1 cellular context compared by ENCODE assay signal in the genomic region with DNA sequence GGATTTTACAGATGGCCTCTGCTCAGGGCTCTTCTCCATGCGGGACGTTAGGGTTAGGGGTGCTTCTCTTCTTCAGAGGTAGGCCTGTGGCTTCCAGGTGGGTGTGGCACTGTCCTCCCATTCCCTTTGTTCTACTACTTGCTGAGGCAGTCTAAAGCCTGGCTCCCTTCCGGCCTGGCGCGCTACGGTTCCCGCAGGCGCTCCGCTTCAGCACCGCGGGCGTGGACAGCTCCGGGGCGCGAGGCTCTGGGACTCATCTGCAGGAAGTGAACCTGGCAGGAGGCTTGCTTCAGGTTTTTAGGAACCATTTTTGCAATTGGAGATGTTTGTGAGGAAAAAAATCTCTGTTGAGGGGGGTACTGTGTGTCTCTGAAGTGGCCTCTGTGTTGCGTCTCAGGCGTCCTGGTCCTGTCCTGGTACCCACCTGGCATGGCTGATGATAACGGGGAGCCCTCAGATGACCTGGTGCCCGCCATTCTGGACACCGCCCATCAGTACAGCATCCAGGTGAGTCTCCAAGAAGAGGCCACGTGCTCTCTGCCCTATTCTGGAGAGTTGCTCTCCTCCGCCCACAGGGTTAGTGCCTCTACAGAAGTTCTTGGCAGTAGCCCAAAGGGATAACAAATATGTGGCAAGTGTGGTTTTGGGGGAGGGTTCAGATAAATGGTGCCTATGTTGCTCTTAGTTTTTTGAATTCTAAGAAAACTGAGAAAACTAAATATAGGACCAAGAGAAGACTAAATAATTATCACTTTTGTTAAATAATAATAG.
A peak's percentile ranks its signal among the peaks of the same experiment; 100 is the strongest.
TF ChIP-seq lines count a peak whose summit lies in the region.

No MANE protein-coding gene starts in this region.

TF ChIP-seq in WTC11, 78 proteins besides CTCF, POLR2A, EP300 and RAD21 (continued from another document and continues in another):
- TF ChIP-seq, protein P1, sequence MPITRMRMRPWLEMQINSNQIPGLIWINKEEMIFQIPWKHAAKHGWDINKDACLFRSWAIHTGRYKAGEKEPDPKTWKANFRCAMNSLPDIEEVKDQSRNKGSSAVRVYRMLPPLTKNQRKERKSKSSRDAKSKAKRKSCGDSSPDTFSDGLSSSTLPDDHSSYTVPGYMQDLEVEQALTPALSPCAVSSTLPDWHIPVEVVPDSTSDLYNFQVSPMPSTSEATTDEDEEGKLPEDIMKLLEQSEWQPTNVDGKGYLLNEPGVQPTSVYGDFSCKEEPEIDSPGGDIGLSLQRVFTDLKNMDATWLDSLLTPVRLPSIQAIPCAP (CRISPR knock-in tag; IDR thresholded peaks at IDR 0.05) = peak; percentile 68; the same call in 1 of the 2 replicates
- no peak for TF ChIP-seq AR (CRISPR knock-in tag; IDR thresholded peaks at IDR 0.05)
- TF ChIP-seq GABPB1 (CRISPR knock-in tag; IDR thresholded peaks at IDR 0.05) = no peak
- peak; percentile 96 for TF ChIP-seq JUN (CRISPR knock-in tag; IDR thresholded peaks at IDR 0.05)
- TF ChIP-seq, protein P2, sequence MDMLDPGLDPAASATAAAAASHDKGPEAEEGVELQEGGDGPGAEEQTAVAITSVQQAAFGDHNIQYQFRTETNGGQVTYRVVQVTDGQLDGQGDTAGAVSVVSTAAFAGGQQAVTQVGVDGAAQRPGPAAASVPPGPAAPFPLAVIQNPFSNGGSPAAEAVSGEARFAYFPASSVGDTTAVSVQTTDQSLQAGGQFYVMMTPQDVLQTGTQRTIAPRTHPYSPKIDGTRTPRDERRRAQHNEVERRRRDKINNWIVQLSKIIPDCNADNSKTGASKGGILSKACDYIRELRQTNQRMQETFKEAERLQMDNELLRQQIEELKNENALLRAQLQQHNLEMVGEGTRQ (CRISPR knock-in tag; IDR thresholded peaks at IDR 0.05) = no peak; the same call in 1 of the 2 replicates
- TF ChIP-seq RORB (CRISPR knock-in tag; IDR thresholded peaks at IDR 0.05) = no peak
- peak; percentile 93; the same call in 1 of the 2 replicates for TF ChIP-seq CREB1 (CRISPR knock-in tag; IDR thresholded peaks at IDR 0.05)
- TF ChIP-seq ZNF425 (CRISPR knock-in tag; conservative IDR thresholded peaks at IDR 0.05) = no peak
- TF ChIP-seq TCF7 (CRISPR knock-in tag; IDR thresholded peaks at IDR 0.05; ENCODE audit: low read depth) = peak; percentile 89; the same call in 1 of the 2 replicates
- TF ChIP-seq TEAD4 (CRISPR knock-in tag; IDR thresholded peaks at IDR 0.05) = peak; percentile 94
- TF ChIP-seq ZSCAN18 (CRISPR knock-in tag; IDR thresholded peaks at IDR 0.05) = no peak
- no peak for TF ChIP-seq NR3C1 (CRISPR knock-in tag; conservative IDR thresholded peaks at IDR 0.05; ENCODE audit: low read depth)
- no peak for TF ChIP-seq OVOL2 (CRISPR knock-in tag; IDR thresholded peaks at IDR 0.05; ENCODE audit: borderline replicate concordance)
- no peak for TF ChIP-seq CBFB (CRISPR knock-in tag; IDR thresholded peaks at IDR 0.05; ENCODE audit: low read depth)
- no peak for TF ChIP-seq PRRX2 (CRISPR knock-in tag; IDR thresholded peaks at IDR 0.05)
- TF ChIP-seq ZNF416 (CRISPR knock-in tag; IDR thresholded peaks at IDR 0.05) = no peak
- TF ChIP-seq GTF2I (CRISPR knock-in tag; conservative IDR thresholded peaks at IDR 0.05) = no peak
- peak; percentile 57; the same call in 1 of the 2 replicates for TF ChIP-seq NR1H2 (CRISPR knock-in tag; IDR thresholded peaks at IDR 0.05)
- peak; percentile 92 for TF ChIP-seq ETV6 (CRISPR knock-in tag; IDR thresholded peaks at IDR 0.05)
- peak; percentile 95 for TF ChIP-seq ZNF281 (CRISPR knock-in tag; IDR thresholded peaks at IDR 0.05)
- peak; percentile 96 for TF ChIP-seq ZNF219 (CRISPR knock-in tag; IDR thresholded peaks at IDR 0.05; ENCODE audit: borderline replicate concordance)
- TF ChIP-seq IRF2 (CRISPR knock-in tag; IDR thresholded peaks at IDR 0.05; ENCODE audit: borderline replicate concordance, low read depth) = peak; percentile 89; the same call in 1 of the 2 replicates
- peak; percentile 79 for TF ChIP-seq NR2C2 (CRISPR knock-in tag; IDR thresholded peaks at IDR 0.05)
- TF ChIP-seq ZNF121 (CRISPR knock-in tag; IDR thresholded peaks at IDR 0.05) = no peak
- peak; percentile 94 for TF ChIP-seq MYBL2 (CRISPR knock-in tag; IDR thresholded peaks at IDR 0.05)
- TF ChIP-seq, protein P3, sequence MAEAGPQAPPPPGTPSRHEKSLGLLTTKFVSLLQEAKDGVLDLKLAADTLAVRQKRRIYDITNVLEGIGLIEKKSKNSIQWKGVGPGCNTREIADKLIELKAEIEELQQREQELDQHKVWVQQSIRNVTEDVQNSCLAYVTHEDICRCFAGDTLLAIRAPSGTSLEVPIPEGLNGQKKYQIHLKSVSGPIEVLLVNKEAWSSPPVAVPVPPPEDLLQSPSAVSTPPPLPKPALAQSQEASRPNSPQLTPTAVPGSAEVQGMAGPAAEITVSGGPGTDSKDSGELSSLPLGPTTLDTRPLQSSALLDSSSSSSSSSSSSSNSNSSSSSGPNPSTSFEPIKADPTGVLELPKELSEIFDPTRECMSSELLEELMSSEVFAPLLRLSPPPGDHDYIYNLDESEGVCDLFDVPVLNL (CRISPR knock-in tag; IDR thresholded peaks at IDR 0.05; ENCODE audit: borderline replicate concordance, low read depth) = peak; percentile 79
- TF ChIP-seq ZNF317 (CRISPR knock-in tag; IDR thresholded peaks at IDR 0.05; ENCODE audit: borderline replicate concordance, low read depth) = peak; percentile 54; the same call in 1 of the 2 replicates
- TF ChIP-seq, protein P4, sequence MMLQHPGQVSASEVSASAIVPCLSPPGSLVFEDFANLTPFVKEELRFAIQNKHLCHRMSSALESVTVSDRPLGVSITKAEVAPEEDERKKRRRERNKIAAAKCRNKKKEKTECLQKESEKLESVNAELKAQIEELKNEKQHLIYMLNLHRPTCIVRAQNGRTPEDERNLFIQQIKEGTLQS (CRISPR knock-in tag; conservative IDR thresholded peaks at IDR 0.05) = no peak
- TF ChIP-seq ZNF263 (CRISPR knock-in tag; IDR thresholded peaks at IDR 0.05; ENCODE audit: low read depth) = 0 out of 2 replicates have a peak, but pooled peaks have one; percentile 27
- TF ChIP-seq ELF4 (CRISPR knock-in tag; IDR thresholded peaks at IDR 0.05; ENCODE audit: low read depth) = peak; percentile 82; the same call in 1 of the 2 replicates
- no peak for TF ChIP-seq JAZF1 (CRISPR knock-in tag; IDR thresholded peaks at IDR 0.05)
- TF ChIP-seq PREB (CRISPR knock-in tag; IDR thresholded peaks at IDR 0.05; ENCODE audit: borderline replicate concordance) = 0 out of 2 replicates have a peak, but pooled peaks have one; percentile 18
- TF ChIP-seq ATF1 (CRISPR knock-in tag; IDR thresholded peaks at IDR 0.05) = no peak
- no peak for TF ChIP-seq MXD4 (CRISPR knock-in tag; IDR thresholded peaks at IDR 0.05; ENCODE audit: borderline replicate concordance)
- TF ChIP-seq, protein P5, sequence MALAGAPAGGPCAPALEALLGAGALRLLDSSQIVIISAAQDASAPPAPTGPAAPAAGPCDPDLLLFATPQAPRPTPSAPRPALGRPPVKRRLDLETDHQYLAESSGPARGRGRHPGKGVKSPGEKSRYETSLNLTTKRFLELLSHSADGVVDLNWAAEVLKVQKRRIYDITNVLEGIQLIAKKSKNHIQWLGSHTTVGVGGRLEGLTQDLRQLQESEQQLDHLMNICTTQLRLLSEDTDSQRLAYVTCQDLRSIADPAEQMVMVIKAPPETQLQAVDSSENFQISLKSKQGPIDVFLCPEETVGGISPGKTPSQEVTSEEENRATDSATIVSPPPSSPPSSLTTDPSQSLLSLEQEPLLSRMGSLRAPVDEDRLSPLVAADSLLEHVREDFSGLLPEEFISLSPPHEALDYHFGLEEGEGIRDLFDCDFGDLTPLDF (CRISPR knock-in tag; IDR thresholded peaks at IDR 0.05) = peak; percentile 82; the same call in 1 of the 2 replicates
- peak; percentile 93 for TF ChIP-seq FOXK1 (CRISPR knock-in tag; IDR thresholded peaks at IDR 0.05)
- peak; percentile 79; the same call in 1 of the 2 replicates for TF ChIP-seq CREM (CRISPR knock-in tag; IDR thresholded peaks at IDR 0.05)
- TF ChIP-seq NFATC4 (CRISPR knock-in tag; IDR thresholded peaks at IDR 0.05) = no peak
- TF ChIP-seq ZNF138 (CRISPR knock-in tag; conservative IDR thresholded peaks at IDR 0.05) = no peak
